8 cellular contexts compared by ENCODE assay signal in genomic region chr19:50358483-50359431, GRCh38. TPM values are rescaled to one million over a fixed set of nuclear protein-coding genes. Genes with fewer than 3 reads are reported as not detected.
A peak's percentile ranks its signal among the peaks of the same experiment; 100 is the strongest.
DNase-seq lines count a peak whose midpoint lies in the region; ATAC-seq and TF ChIP-seq lines count a peak whose summit lies in the region.

No MANE protein-coding gene starts in this region.

- intact Hi-C loops in testis (cut with DNase I; ENCODE audit: low total_unique reads) = no loop called here

- H4K20me1 ChIP-seq in osteoblast (ENCODE audit: insufficient read depth, low read length) = no peaks in the 10 kb centered on the region

- H3K36me3 ChIP-seq in endocrine pancreas (ENCODE audit: control insufficient read depth, insufficient read depth, low read length) = no peaks in the 10 kb centered on the region
- no peaks in the 10 kb centered on the region for H3K36me3 ChIP-seq in osteoblast (ENCODE audit: insufficient read depth, low read length)
- no peaks in the 10 kb centered on the region for H3K36me3 ChIP-seq in testis (ENCODE audit: low read depth, missing control alignments)

- H3K4me1 ChIP-seq in endocrine pancreas (ENCODE audit: control insufficient read depth, insufficient read depth, low read length) = no peaks in the 10 kb centered on the region
- no peaks in the 10 kb centered on the region for H3K4me1 ChIP-seq in osteoblast (ENCODE audit: insufficient read depth, low read length)
- no peaks in the 10 kb centered on the region for H3K4me1 ChIP-seq in testis

- 40% methylated on average over 33 to 56 of the region's 56 CpGs for WGBS in testis, 2 donors

- H3K9ac ChIP-seq in endocrine pancreas (ENCODE audit: control insufficient read depth, insufficient read depth, low read length) = peak overlapping the region; percentile 50

- peak; percentile 8 for DNase-seq in DMS153 treated with DMSO at 0.1 percent for 48 hours (lab: John Stamatoyannopoulos, UW; ENCODE audit: unreplicated experiment)
- peak; percentile 48 for DNase-seq in NCI-H1092 treated with DMSO at 0.1 percent for 48 hours (lab: John Stamatoyannopoulos, UW)
- peak; percentile 92 for DNase-seq in activated CD8-positive, alpha-beta memory T cell treated with anti-CD3 and anti-CD28 coated beads for 24 hours
- peak; percentile 93 for DNase-seq in osteoblast (ENCODE audit: insufficient read length, low spot score, missing footprints)
- peak; percentile 69 for DNase-seq in testis
- DNase-seq in NCI-H526 treated with DMSO at 0.1 percent for 48 hours (lab: John Stamatoyannopoulos, UW) = no peak

- TF ChIP-seq CTCF in osteoblast (IDR thresholded peaks at IDR 0.05; ENCODE audit: extremely low read depth, low read depth, low read length) = no peak
- no peak for TF ChIP-seq CTCF in testis (IDR thresholded peaks at IDR 0.05)

- peak overlapping the region; percentile 91 for H3K4me2 ChIP-seq in osteoblast (ENCODE audit: insufficient read depth, low read length)

- H3K9me3 ChIP-seq in endocrine pancreas (ENCODE audit: control insufficient read depth, low read length) (no peaks in the 10 kb centered on the region), osteoblast (ENCODE audit: low read depth, low read length) (no peaks in the 10 kb centered on the region), testis (no peaks in the 10 kb centered on the region)

- H3K4me3 ChIP-seq in endocrine pancreas (ENCODE audit: control insufficient read depth, insufficient read depth, low read length) = peak overlapping the region; percentile 22
- peak overlapping the region; percentile 71 for H3K4me3 ChIP-seq in osteoblast (ENCODE audit: insufficient read depth, low read length)
- H3K4me3 ChIP-seq in testis = peak overlapping the region; percentile 56 to 62

- H2AFZ ChIP-seq in osteoblast (ENCODE audit: low read length) = peak overlapping the region; percentile 98

- H3K27ac ChIP-seq in osteoblast (ENCODE audit: low read depth, low read length) = no peak overlapping the region
- peak overlapping the region; percentile 3 to 89 for H3K27ac ChIP-seq in testis

- TF ChIP-seq POLR2A in testis (IDR thresholded peaks at IDR 0.05) = no peak

- H3K79me2 ChIP-seq in osteoblast (ENCODE audit: insufficient read depth, low read length) = no peaks in the 10 kb centered on the region

- H3K27me3 ChIP-seq in endocrine pancreas (ENCODE audit: control insufficient read depth, insufficient read depth, low read length) (no peaks in the 10 kb centered on the region), osteoblast (ENCODE audit: insufficient read depth, low read length) (no peaks in the 10 kb centered on the region), testis (no peaks in the 10 kb centered on the region)

- no peak for ATAC-seq in GM18907 (IDR thresholded peaks at IDR 0.05; ENCODE audit: unreplicated experiment)

RNA-seq across cellular contexts. Expression of gene NAPSA, which starts 6.7 kb away (rescaled TPM):
- under 0.01 and 0.29 TPM in 2 replicates for total RNA-seq in osteoblast
- total RNA-seq in testis = 1 to 10 TPM; 1.3 to 2.0 TPM
- 11.5 TPM for polyA plus RNA-seq in testis (ENCODE audit: insufficient read depth, low read depth, low replicate concordance)

RNA-seq across cellular contexts. Expression of gene NR1H2, which starts 17.5 kb away (rescaled TPM):
- total RNA-seq in osteoblast (91.1 and 113 TPM in 2 replicates), testis (10 to 100 TPM; 93.8 to 96.6 TPM)
- 68.0 TPM for polyA plus RNA-seq in testis (ENCODE audit: insufficient read depth, low read depth, low replicate concordance)

RNA-seq across cellular contexts. Expression of gene POLD1, which starts 25.4 kb away (rescaled TPM):
- total RNA-seq in osteoblast = 14.7 and 15.6 TPM in 2 replicates
- total RNA-seq in testis = 10 to 100 TPM; 42.2 to 51.7 TPM
- 30.7 TPM for polyA plus RNA-seq in testis (ENCODE audit: insufficient read depth, low read depth, low replicate concordance)

RNA-seq across cellular contexts. Expression of gene KCNC3, which starts 29.6 kb away (rescaled TPM):
- under 0.01 TPM in 1 of 2 replicates, not detected in the other for total RNA-seq in osteoblast
- 10 to 100 TPM in 1 of 2 donors, 1 to 10 TPM in 1; 6.9 to 16.0 TPM for total RNA-seq in testis
- polyA plus RNA-seq in testis (ENCODE audit: insufficient read depth, low read depth, low replicate concordance) = 7.7 TPM

RNA-seq across cellular contexts. Expression of gene SPIB, which starts 60.0 kb away (rescaled TPM):
- total RNA-seq in osteoblast (0.36 TPM in 1 of 2 replicates, not detected in the other), testis (1 to 10 TPM in 1 of 2 donors, under 1 TPM in 1; 0.24 to 1.1 TPM)
- polyA plus RNA-seq in testis (ENCODE audit: insufficient read depth, low read depth, low replicate concordance) = 1.6 TPM
